In the genomic region with DNA sequence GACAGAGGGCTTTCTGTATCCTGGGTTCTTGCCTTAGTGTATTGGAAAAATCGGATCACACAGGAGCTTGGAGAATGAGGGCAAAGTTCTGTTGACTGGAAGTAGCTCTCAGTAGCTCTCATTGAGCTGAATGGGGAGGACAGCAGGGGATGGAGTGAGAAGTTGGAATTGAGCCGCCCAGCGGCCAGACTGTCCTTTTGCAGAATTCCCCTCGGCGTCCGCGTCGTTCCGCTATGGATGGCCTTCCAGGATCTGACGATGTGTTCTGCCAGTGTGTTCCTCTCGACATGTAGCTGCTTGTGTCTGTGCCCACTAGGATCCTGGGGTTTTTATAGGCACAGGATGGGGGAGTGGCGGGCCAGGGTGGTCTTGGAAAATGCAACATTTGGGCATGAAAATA, we compare ENCODE assay signal across 23 cellular contexts.
"Had no signal": no experiment of that assay in that cellular context is flagged by ENCODE, and none has a peak within 500 bp of the region (broad histone marks: within the 10 kb centered on the region; RNA-seq: fewer than 3 reads in every experiment).

No MANE protein-coding gene starts in this region.

- H3K36me3 Mint-ChIP-seq: immature natural killer cell; naive B cell; stimulated activated memory B cell treated with anti-CD40 and anti-IgM and Interleukin-4, amounts not matched to agents 10 μg/mL and 1 μg/mL and 100 μg/mL, for 72 hours had no signal

- H3K27me3 Mint-ChIP-seq: central memory CD8-positive, alpha-beta T cell; naive B cell; stimulated activated memory B cell treated with anti-CD40 and anti-IgM and Interleukin-4, amounts not matched to agents 10 μg/mL and 1 μg/mL and 100 μg/mL, for 72 hours; stimulated activated naive CD8-positive, alpha-beta T cell treated with anti-CD3 and anti-CD28 coated beads, Interleukin-15, Interleukin-2, amounts not matched to agents 100 ng/mL and 50 ng/mL, for 24 hours had no signal

- H3K4me1 ChIP-seq: right atrium auricular region, tibial artery had no signal

- H3K36me3 ChIP-seq: esophagus muscularis mucosa, gastroesophageal sphincter, neutrophil, right atrium auricular region, tibial artery had no signal

- H3K4me3 Mint-ChIP-seq: central memory CD8-positive, alpha-beta T cell; immature natural killer cell; naive B cell; nephron; stimulated activated memory B cell treated with anti-CD40 and anti-IgM and Interleukin-4, amounts not matched to agents 10 μg/mL and 1 μg/mL and 100 μg/mL, for 72 hours; stimulated activated naive CD8-positive, alpha-beta T cell treated with anti-CD3 and anti-CD28 coated beads, Interleukin-15, Interleukin-2, amounts not matched to agents 100 ng/mL and 50 ng/mL, for 24 hours had no signal

- H3K27ac ChIP-seq: dorsolateral prefrontal cortex, epithelial cell of prostate, neutrophil, right atrium auricular region, tibial artery had no signal

- H3K4me3 ChIP-seq: dorsolateral prefrontal cortex, esophagus muscularis mucosa, gastroesophageal sphincter, lung, right atrium auricular region, smooth muscle cell, tibial artery had no signal

- H3K4me1 Mint-ChIP-seq: central memory CD8-positive, alpha-beta T cell; immature natural killer cell; naive B cell; stimulated activated memory B cell treated with anti-CD40 and anti-IgM and Interleukin-4, amounts not matched to agents 10 μg/mL and 1 μg/mL and 100 μg/mL, for 72 hours had no signal

- DNase-seq: cortex of kidney; dorsolateral prefrontal cortex; effector memory CD4-positive, alpha-beta T cell; glutamatergic neuron; immature natural killer cell; kidney; left cardiac atrium; left ventricle myocardium superior; mesendoderm; naive B cell; stimulated activated CD4-positive, alpha-beta T cell treated with anti-CD3 and anti-CD28 coated beads, Interleukin-2, amount 100 ng/mL, for 48 hours; tibial artery had no signal

- H3K27ac Mint-ChIP-seq: immature natural killer cell; naive B cell; nephron; stimulated activated memory B cell treated with anti-CD40 and anti-IgM and Interleukin-4, amounts not matched to agents 10 μg/mL and 1 μg/mL and 100 μg/mL, for 72 hours; stimulated activated naive CD8-positive, alpha-beta T cell treated with anti-CD3 and anti-CD28 coated beads, Interleukin-15, Interleukin-2, amounts not matched to agents 100 ng/mL and 50 ng/mL, for 24 hours had no signal

- H3K4me2 ChIP-seq: smooth muscle cell had no signal

- ATAC-seq: gastroesophageal sphincter; left cardiac atrium; left ventricle myocardium superior; stimulated activated memory B cell treated with anti-CD40 and anti-IgM and Interleukin-4, amounts not matched to agents 10 μg/mL and 1 μg/mL and 100 μg/mL, for 72 hours had no signal

- H3K9me3 ChIP-seq: esophagus muscularis mucosa, gastroesophageal sphincter, neutrophil, right atrium auricular region, tibial artery had no signal

- H3K9me3 Mint-ChIP-seq: central memory CD8-positive, alpha-beta T cell; nephron; stimulated activated memory B cell treated with anti-CD40 and anti-IgM and Interleukin-4, amounts not matched to agents 10 μg/mL and 1 μg/mL and 100 μg/mL, for 72 hours; stimulated activated naive CD8-positive, alpha-beta T cell treated with anti-CD3 and anti-CD28 coated beads, Interleukin-15, Interleukin-2, amounts not matched to agents 100 ng/mL and 50 ng/mL, for 24 hours had no signal

- H3K27me3 ChIP-seq: dorsolateral prefrontal cortex, esophagus muscularis mucosa, gastroesophageal sphincter, neutrophil, right atrium auricular region, tibial artery had no signal
